In genomic region chr5:143471041-143471509, GRCh38 we compare ENCODE assay signal across 16 cellular contexts.
DNase-seq lines count a peak whose midpoint lies in the region; TF ChIP-seq lines count a peak whose summit lies in the region.
"Had no signal": no experiment of that assay in that cellular context is flagged by ENCODE, and none has a peak within 500 bp of the region (broad histone marks: within the 10 kb centered on the region; RNA-seq: fewer than 3 reads in every experiment).

No MANE protein-coding gene starts in this region.

- no peaks in the 10 kb centered on the region for H3K36me3 ChIP-seq in brain microvascular endothelial cell (replicated peaks)
- H3K36me3 ChIP-seq: BLaER1 had no signal

- H3K9me3 Mint-ChIP-seq in T-helper 2 cell treated with Interferon-gamma antibody and Interleukin-4, amounts not matched to agents 5 μg/mL and 100 μg/mL, for 36 hours: no peaks in the 10 kb centered on the region
- H3K9me3 Mint-ChIP-seq in progenitor cell of endocrine pancreas (ENCODE audit: low read depth): no peaks in the 10 kb centered on the region
- H3K9me3 Mint-ChIP-seq: central memory CD8-positive, alpha-beta T cell had no signal

- no peak overlapping the region for H3K27ac Mint-ChIP-seq in T-helper 2 cell treated with Interferon-gamma antibody and Interleukin-4, amounts not matched to agents 5 μg/mL and 100 μg/mL, for 36 hours
- H3K27ac Mint-ChIP-seq in progenitor cell of endocrine pancreas: no peak overlapping the region

- no peaks in the 10 kb centered on the region for H3K27me3 Mint-ChIP-seq in T-helper 2 cell treated with Interferon-gamma antibody and Interleukin-4, amounts not matched to agents 5 μg/mL and 100 μg/mL, for 36 hours (ENCODE audit: low read depth)
- no peaks in the 10 kb centered on the region for H3K27me3 Mint-ChIP-seq in progenitor cell of endocrine pancreas

- H3K27me3 ChIP-seq in brain microvascular endothelial cell (replicated peaks): no peaks in the 10 kb centered on the region
- H3K27me3 ChIP-seq: BLaER1 had no signal

- no peak overlapping the region for H3K4me3 Mint-ChIP-seq in T-helper 2 cell treated with Interferon-gamma antibody and Interleukin-4, amounts not matched to agents 5 μg/mL and 100 μg/mL, for 36 hours
- H3K4me3 Mint-ChIP-seq in progenitor cell of endocrine pancreas (ENCODE audit: low read depth): no peak overlapping the region
- H3K4me3 Mint-ChIP-seq: central memory CD8-positive, alpha-beta T cell had no signal

- no peaks in the 10 kb centered on the region for H3K36me3 Mint-ChIP-seq in T-helper 2 cell treated with Interferon-gamma antibody and Interleukin-4, amounts not matched to agents 5 μg/mL and 100 μg/mL, for 36 hours (ENCODE audit: low read depth)
- H3K36me3 Mint-ChIP-seq in progenitor cell of endocrine pancreas (ENCODE audit: insufficient read depth): no peaks in the 10 kb centered on the region

- no peak overlapping the region for H3K4me3 ChIP-seq in brain microvascular endothelial cell (ENCODE audit: low read depth, low read length)
- H3K4me3 ChIP-seq: BLaER1, SK-N-MC had no signal

- TF ChIP-seq CTCF in brain microvascular endothelial cell (IDR thresholded peaks at IDR 0.05; ENCODE audit: low read depth, low read length, missing control alignments) (no peak), progenitor cell of endocrine pancreas (IDR thresholded peaks at IDR 0.05; ENCODE audit: unreplicated experiment) (no peak)

- no peaks in the 10 kb centered on the region for H3K4me1 Mint-ChIP-seq in T-helper 2 cell treated with Interferon-gamma antibody and Interleukin-4, amounts not matched to agents 5 μg/mL and 100 μg/mL, for 36 hours (ENCODE audit: low read depth)
- no peaks in the 10 kb centered on the region for H3K4me1 Mint-ChIP-seq in progenitor cell of endocrine pancreas (ENCODE audit: low read depth)
- H3K4me1 Mint-ChIP-seq: central memory CD8-positive, alpha-beta T cell had no signal

- peak; percentile 72 for DNase-seq in AG08396 (ENCODE audit: low spot score)
- peak; percentile 40 for DNase-seq in HS-5 (ENCODE audit: low read depth)
- DNase-seq in brain microvascular endothelial cell: peak; percentile 31
- DNase-seq in iris pigment epithelial cell (ENCODE audit: low read depth): peak; percentile 69
- no peak for DNase-seq in NOMO-1 treated with dmso at 0.1 percent for 144 hours (lab: John Stamatoyannopoulos, UW; ENCODE audit: unreplicated experiment)
- DNase-seq in T-helper 2 cell treated with Interferon-gamma antibody and Interleukin-4, amounts not matched to agents 5 μg/mL and 100 μg/mL, for 36 hours (ENCODE audit: low spot score): no peak
- no peak for DNase-seq in progenitor cell of endocrine pancreas (ENCODE audit: low spot score, unreplicated experiment)
- DNase-seq in ureter (ENCODE audit: low spot score): no peak
- DNase-seq: NCI-H187; NCI-H526 treated with DMSO at 0.1 percent for 48 hours; stimulated activated CD4-positive, alpha-beta T cell treated with anti-CD3 and anti-CD28 coated beads, Interleukin-2, amount 100 ng/mL, for 24 hours had no signal

- in situ Hi-C loops in brain microvascular endothelial cell (cut with HindIII; ENCODE audit: low pct_ligation_motif_present, low sequenced_read_pairs): no loop called here

- H3K27ac ChIP-seq in brain microvascular endothelial cell: no peak overlapping the region
- H3K27ac ChIP-seq: BLaER1, KMS-11, SK-N-MC, VCaP had no signal

Comparison
In these comparisons a context has a peak if more than half of its experiments do, and no peak if none do; other contexts are left out.
1. DNase-seq: peak in AG08396 (single experiment), HS-5 (single experiment), brain microvascular endothelial cell (single experiment) and iris pigment epithelial cell (single experiment); none in NOMO-1 treated with dmso at 0.1 percent for 144 hours (single experiment), T-helper 2 cell treated with Interferon-gamma antibody and Interleukin-4, amounts not matched to agents 5 μg/mL and 100 μg/mL, for 36 hours (single experiment), progenitor cell of endocrine pancreas (single experiment) and ureter (single experiment).